In the genomic region with DNA sequence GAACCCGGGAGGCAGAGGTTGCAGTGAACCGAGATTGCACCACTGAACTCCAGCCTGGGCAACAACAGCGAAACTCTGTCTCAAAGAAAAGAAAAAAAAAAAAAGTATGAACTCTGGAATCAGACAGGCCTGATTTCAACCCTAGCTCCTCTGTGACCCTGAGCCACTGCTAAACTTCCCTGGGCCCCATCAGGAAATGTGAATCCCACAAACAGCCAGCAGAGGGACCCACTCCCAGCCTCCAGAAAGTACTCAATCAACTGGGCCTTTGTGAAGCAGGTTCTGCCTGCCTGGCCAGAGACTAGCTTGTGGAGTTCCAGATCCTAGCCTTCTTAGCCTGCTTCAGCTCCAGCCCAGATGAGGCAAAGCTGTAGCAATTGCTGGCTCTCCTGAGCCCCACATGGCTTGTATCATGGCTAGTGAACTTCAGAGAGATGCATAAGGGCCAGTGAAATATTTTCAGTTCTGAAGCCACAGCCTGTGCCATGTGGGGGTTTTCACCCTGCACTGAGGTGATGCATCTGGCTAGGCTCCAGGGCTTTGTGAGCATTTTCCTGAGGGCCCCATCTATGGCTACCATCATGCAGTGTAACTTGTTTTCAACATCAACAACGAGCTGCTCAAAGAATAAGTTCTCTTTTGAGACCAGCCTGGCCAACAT, we compare ENCODE assay signal across 9 cellular contexts. TPM values are rescaled to one million over a fixed set of nuclear protein-coding genes. Genes with fewer than 3 reads are reported as not detected.
A peak's percentile ranks its signal among the peaks of the same experiment; 100 is the strongest.
DNase-seq lines count a peak whose midpoint lies in the region; ATAC-seq and TF ChIP-seq lines count a peak whose summit lies in the region.
"Had no signal": no experiment of that assay in that cellular context is flagged by ENCODE, and none has a peak within 500 bp of the region (broad histone marks: within the 10 kb centered on the region; RNA-seq: fewer than 3 reads in every experiment).

No MANE protein-coding gene starts in this region.

- intact Hi-C loops in activated naive CD4-positive, alpha-beta T cell treated with anti-CD3 and anti-CD28 coated beads for 36 hours (cut with micrococcal nuclease), result loop anchor here (1.0 to 10.0 kb wide), 2 partner anchors 313 to 1572 kb away; no protein-coding TSS in a partner anchor
- intact Hi-C loops in Right ventricle myocardium inferior (cut with DNase I), result no loop called here

- CTCF ChIA-PET in activated naive CD4-positive, alpha-beta T cell treated with anti-CD3 and anti-CD28 coated beads for 36 hours (lab: Charles Lee), result interaction anchor here (1.0 to 2.3 kb wide), 5 partner anchors 10 to 94 kb away, joined by 4 to 12 read pairs (median 5); no protein-coding TSS in a partner anchor

- H3K4me2 ChIP-seq in DND-41 (ENCODE audit: insufficient read depth, low read length), result no peak overlapping the region

- H3K9me3 Mint-ChIP-seq in activated naive CD4-positive, alpha-beta T cell treated with anti-CD3 and anti-CD28 coated beads for 36 hours, result no peaks in the 10 kb centered on the region

- H3K9ac ChIP-seq in DND-41 (ENCODE audit: low read depth, low read length), result no peak overlapping the region

- H3K4me3 Mint-ChIP-seq in activated naive CD4-positive, alpha-beta T cell treated with anti-CD3 and anti-CD28 coated beads for 36 hours, result no peak overlapping the region
- H3K4me3 Mint-ChIP-seq: brain had no signal

- H3K27me3 ChIP-seq in DND-41 (ENCODE audit: insufficient read depth, low read length, poor library complexity), result no peaks in the 10 kb centered on the region

- H3K27ac Mint-ChIP-seq in activated naive CD4-positive, alpha-beta T cell treated with anti-CD3 and anti-CD28 coated beads for 36 hours, result no peak overlapping the region

- peak; percentile 68 for DNase-seq in DND-41
- peak; percentile 46 for DNase-seq in RPMI7951 (ENCODE audit: low read depth)
- peak; percentile 66 for DNase-seq in activated naive CD4-positive, alpha-beta T cell treated with anti-CD3 and anti-CD28 coated beads for 36 hours
- peak; percentile 68 for DNase-seq in Right ventricle myocardium inferior (ENCODE audit: missing footprints)
- peak; percentile 35 for DNase-seq in renal cortical epithelial cell (ENCODE audit: low read depth)
- no peak for DNase-seq in OCI-M2 (lab: John Stamatoyannopoulos, UW; ENCODE audit: unreplicated experiment)

- peak overlapping the region; percentile 69 for H3K27ac ChIP-seq in DND-41 (ENCODE audit: low read length)

- no peak overlapping the region for H3K4me3 ChIP-seq in DND-41 (ENCODE audit: low read depth in 1 of 2, low read length in 2 of 2)

- H3K79me2 ChIP-seq in DND-41 (ENCODE audit: insufficient read depth, low read length), result no peaks in the 10 kb centered on the region

- no peaks in the 10 kb centered on the region for H3K9me3 ChIP-seq in DND-41 (ENCODE audit: insufficient read depth, low read length, severe bottlenecking)

- peak overlapping the region; percentile 70 for H2AFZ ChIP-seq in DND-41 (ENCODE audit: low read depth, low read length)

- H3K27me3 Mint-ChIP-seq in activated naive CD4-positive, alpha-beta T cell treated with anti-CD3 and anti-CD28 coated beads for 36 hours (ENCODE audit: low read depth), result peaks cover 2% of the 10 kb centered on the region

- peaks cover 34% of the 10 kb centered on the region for H3K4me1 ChIP-seq in DND-41 (ENCODE audit: insufficient read depth, low read length)

- H3K36me3 Mint-ChIP-seq in activated naive CD4-positive, alpha-beta T cell treated with anti-CD3 and anti-CD28 coated beads for 36 hours (ENCODE audit: low read depth), result no peaks in the 10 kb centered on the region
- H3K36me3 Mint-ChIP-seq: brain had no signal

- H4K20me1 ChIP-seq in DND-41 (ENCODE audit: insufficient read depth, low read length), result no peaks in the 10 kb centered on the region

- peak; percentile 67 for ATAC-seq in DND-41 (ENCODE audit: insufficient read depth, low read depth)
- peak; percentile 78 for ATAC-seq in GM21381 (IDR thresholded peaks at IDR 0.05; ENCODE audit: unreplicated experiment)
- peak; percentile 49 for ATAC-seq in HG03575 (IDR thresholded peaks at IDR 0.05; ENCODE audit: extremely low read depth, insufficient number of reproducible peaks, low FRiP score, unreplicated experiment)
- ATAC-seq in Right ventricle myocardium inferior, result peak; percentile 52

- TF ChIP-seq CTCF in DND-41 (IDR thresholded peaks at IDR 0.05; ENCODE audit: borderline replicate concordance, extremely low read depth, low read length, poor library complexity, severe bottlenecking), result peak; percentile 69

- peaks cover 19% of the 10 kb centered on the region for H3K4me1 Mint-ChIP-seq in activated naive CD4-positive, alpha-beta T cell treated with anti-CD3 and anti-CD28 coated beads for 36 hours (ENCODE audit: low read depth)

- no peaks in the 10 kb centered on the region for H3K36me3 ChIP-seq in DND-41 (ENCODE audit: insufficient read depth, low read length)

RNA-seq across cellular contexts. Expression of gene IDS, which starts 7.2 kb away (rescaled TPM):
- total RNA-seq in RPMI7951 (2014; rRNA removed; shearing (Covaris generic)), result 37.1 and 38.1 TPM in 2 replicates
- 10 to 100 TPM; 39.9 to 43.1 TPM for total RNA-seq in activated naive CD4-positive, alpha-beta T cell treated with anti-CD3 and anti-CD28 coated beads for 36 hours
- total RNA-seq in Right ventricle myocardium inferior, result 77.6 TPM
- 25.4 and 56.8 TPM in 2 replicates for total RNA-seq in renal cortical epithelial cell

RNA-seq across cellular contexts. Expression of gene EOLA1, which starts 28.5 kb away (rescaled TPM):
- total RNA-seq in RPMI7951 (2014; rRNA removed; shearing (Covaris generic)), result 11.3 and 13.5 TPM in 2 replicates
- 10 to 100 TPM; 14.7 to 16.2 TPM for total RNA-seq in activated naive CD4-positive, alpha-beta T cell treated with anti-CD3 and anti-CD28 coated beads for 36 hours
- total RNA-seq in Right ventricle myocardium inferior, result 32.5 TPM
- total RNA-seq in renal cortical epithelial cell, result 15.6 and 15.8 TPM in 2 replicates

RNA-seq across cellular contexts. Expression of gene HSFX3, which starts 37.4 kb away (rescaled TPM):
- not detected in 2 replicates for total RNA-seq in RPMI7951 (2014; rRNA removed; shearing (Covaris generic))
- not detected for total RNA-seq in activated naive CD4-positive, alpha-beta T cell treated with anti-CD3 and anti-CD28 coated beads for 36 hours
- total RNA-seq in Right ventricle myocardium inferior (not detected), renal cortical epithelial cell (not detected in 2 replicates)
